In the genomic region with DNA sequence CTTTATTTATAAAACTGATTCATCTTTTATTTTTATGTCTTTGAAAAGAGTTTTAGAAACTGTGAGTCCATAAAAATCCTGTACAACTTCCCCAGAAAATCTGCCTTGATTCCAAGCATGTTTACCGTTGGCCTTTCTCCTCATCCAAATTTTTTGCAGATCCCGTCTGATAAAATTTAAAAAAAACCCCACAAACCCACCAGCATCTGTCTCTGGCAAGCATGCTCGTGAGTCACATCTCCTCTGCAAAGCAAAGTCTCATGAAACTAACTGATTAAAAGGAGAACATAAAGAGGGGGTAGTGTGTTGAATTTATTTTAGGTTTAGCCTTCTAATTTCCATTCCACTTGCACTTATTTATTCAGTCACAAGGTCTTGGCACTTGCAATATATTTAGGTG, we compare ENCODE assay signal across 20 cellular contexts.
"Had no signal": no experiment of that assay in that cellular context is flagged by ENCODE, and none has a peak within 500 bp of the region (broad histone marks: within the 10 kb centered on the region; RNA-seq: fewer than 3 reads in every experiment).

No MANE protein-coding gene starts in this region.

- DNase-seq: activated B cell treated with CpG ODN at 0.5 μM for 24 hours; activated CD4-positive, alpha-beta T cell treated with anti-CD3 and anti-CD28 coated beads, Interleukin-2, amount 10 ng/mL, durations not matched to agents 24 days and 14 days; activated CD8-positive, alpha-beta memory T cell treated with anti-CD3 and anti-CD28 coated beads, Interleukin-2, amount 50 U/mL, for 4 hours; activated CD8-positive, alpha-beta T cell treated with anti-CD3 and anti-CD28 coated beads, Interleukin-2, amount 10 ng/mL, durations not matched to agents 7 days and 5 days; activated gamma-delta T cell; activated naive CD8-positive, alpha-beta T cell treated with anti-CD3 and anti-CD28 coated beads for 36 hours; activated T-cell treated with anti-CD3 and anti-CD28 coated beads, Interleukin-2, amount 50 U/mL, for 72 hours; gastrocnemius medialis; heart left ventricle; immature natural killer cell; mesendoderm; nephron progenitor cell; occipital lobe; stimulated activated CD4-positive, alpha-beta T cell treated with anti-CD3 and anti-CD28 coated beads, Interleukin-15, amount 100 ng/mL, for 24 hours; stimulated activated CD4-positive, alpha-beta T cell treated with anti-CD3 and anti-CD28 coated beads, Interleukin-4, amount 100 ng/mL, for 1 hour; stimulated activated naive CD4-positive, alpha-beta T cell; T-helper 2 cell; transverse colon had no signal

- ATAC-seq: activated CD8-positive, alpha-beta T cell treated with anti-CD3 and anti-CD28 coated beads, Interleukin-2, amount 10 ng/mL, durations not matched to agents 7 days and 5 days; activated T-cell treated with anti-CD3 and anti-CD28 coated beads, Interleukin-2, amount 50 U/mL, for 72 hours; gastrocnemius medialis; heart left ventricle had no signal

- H3K36me3 ChIP-seq: gastrocnemius medialis, heart left ventricle, right atrium auricular region, transverse colon had no signal

- H3K4me3 ChIP-seq: gastrocnemius medialis, heart left ventricle, right atrium auricular region, skin epidermis, transverse colon had no signal

- H3K4me1 ChIP-seq: gastrocnemius medialis, heart left ventricle, right atrium auricular region, transverse colon had no signal

- H3K27ac ChIP-seq: gastrocnemius medialis, heart left ventricle, right atrium auricular region, skin epidermis, transverse colon had no signal

- H3K27me3 ChIP-seq: gastrocnemius medialis, heart left ventricle, right atrium auricular region, transverse colon had no signal

- H3K9me3 ChIP-seq: gastrocnemius medialis, heart left ventricle, right atrium auricular region, transverse colon had no signal
